24 cellular contexts compared by ENCODE assay signal in genomic region chr5:140236896-140237598, GRCh38.
DNase-seq lines count a peak whose midpoint lies in the region; ATAC-seq, FAIRE-seq and TF ChIP-seq lines count a peak whose summit lies in the region.
"Had no signal": no experiment of that assay in that cellular context is flagged by ENCODE, and none has a peak within 500 bp of the region (broad histone marks: within the 10 kb centered on the region; RNA-seq: fewer than 3 reads in every experiment).

No MANE protein-coding gene starts in this region.

- H3K36me3 Mint-ChIP-seq in stimulated activated memory B cell treated with anti-CD40 and anti-IgM and Interleukin-4, amounts not matched to agents 10 μg/mL and 1 μg/mL and 100 μg/mL, for 72 hours: peaks cover 4% of the 10 kb centered on the region
- H3K36me3 Mint-ChIP-seq: activated CD8-positive, alpha-beta memory T cell treated with anti-CD3 and anti-CD28 coated beads, Interleukin-2, amount 10 ng/mL, durations not matched to agents 7 days and 5 days had no signal

- peaks cover 26 to 54% (median 39%) of the 10 kb centered on the region in 10 experiments for H3K4me1 ChIP-seq in BLaER1 treated with 17β-estradiol and CSF1 and Interleukin-3, amounts not matched to agents 10 nM and 100 nM
- peaks cover 67 to 87% of the 10 kb centered on the region in 2 donors for H3K4me1 ChIP-seq in gastrocnemius medialis

- peaks cover 5% of the 10 kb centered on the region for H3K4me1 Mint-ChIP-seq in stimulated activated memory B cell treated with anti-CD40 and anti-IgM and Interleukin-4, amounts not matched to agents 10 μg/mL and 1 μg/mL and 100 μg/mL, for 72 hours
- H3K4me1 Mint-ChIP-seq: activated CD8-positive, alpha-beta memory T cell treated with anti-CD3 and anti-CD28 coated beads, Interleukin-2, amount 10 ng/mL, durations not matched to agents 7 days and 5 days had no signal

- no peak for TF ChIP-seq CTCF in gastrocnemius medialis (IDR thresholded peaks at IDR 0.05 in 4 of 5, conservative IDR thresholded peaks at IDR 0.05 in 1 of 5)

- DNase-seq in GM12892 (ENCODE audit: insufficient read length) (no peak), epithelial cell of prostate (ENCODE audit: low read depth, low spot score) (peak; percentile 60), gastrocnemius medialis (no peak), NCI-H2227 (lab: John Stamatoyannopoulos, UW; ENCODE audit: unreplicated experiment) (no peak), H7 (no peak)
- DNase-seq in activated CD4-positive, CD25-positive, alpha-beta regulatory T cell treated with anti-CD3 and anti-CD28 coated beads, Interleukin-2, amount 50 U/mL, for 72 hours: no peak
- DNase-seq: ACHN; activated CD4-positive, alpha-beta T cell treated with anti-CD3 and anti-CD28 coated beads, Interleukin-2, amount 50 U/mL, for 1 hour; activated CD8-positive, alpha-beta memory T cell treated with anti-CD3 and anti-CD28 coated beads, Interleukin-2, amount 10 ng/mL, durations not matched to agents 7 days and 5 days; activated naive CD4-positive, alpha-beta T cell treated with anti-CD3 and anti-CD28 coated beads for 36 hours; body of pancreas; COR-L47; DMS79 treated with DMSO at 0.1 percent for 48 hours; heart left ventricle; Kasumi-1; NCI-H69; T1000; transverse colon had no signal

- no peak overlapping the region for H3K4me3 ChIP-seq in BLaER1 treated with 17β-estradiol and CSF1 and Interleukin-3, amounts not matched to agents 10 nM and 100 nM
- H3K4me3 ChIP-seq in gastrocnemius medialis: no peak overlapping the region
- no peak overlapping the region for H3K4me3 ChIP-seq in H7 (ENCODE audit: insufficient read depth, low read depth, low read length)
- H3K4me3 ChIP-seq: adrenal gland, body of pancreas, heart left ventricle, transverse colon had no signal

- no peak overlapping the region for H3K4me3 Mint-ChIP-seq in stimulated activated memory B cell treated with anti-CD40 and anti-IgM and Interleukin-4, amounts not matched to agents 10 μg/mL and 1 μg/mL and 100 μg/mL, for 72 hours
- H3K4me3 Mint-ChIP-seq: activated CD8-positive, alpha-beta memory T cell treated with anti-CD3 and anti-CD28 coated beads, Interleukin-2, amount 10 ng/mL, durations not matched to agents 7 days and 5 days; activated naive CD4-positive, alpha-beta T cell treated with anti-CD3 and anti-CD28 coated beads for 36 hours had no signal

- H3K4me2 ChIP-seq in BLaER1 treated with 17β-estradiol and CSF1 and Interleukin-3, amounts not matched to agents 10 nM and 100 nM: peak overlapping the region in 6 of 11 experiments; percentile 56 to 67 (median 62); a peak in 7 of 22 replicates

- H3K27ac ChIP-seq in BLaER1 treated with 17β-estradiol and CSF1 and Interleukin-3, amounts not matched to agents 10 nM and 100 nM: peak overlapping the region in 5 of 11 experiments; percentile 5 to 68 (median 49); a peak in 5 of 22 replicates
- peak overlapping the region; percentile 66 for H3K27ac ChIP-seq in epithelial cell of prostate
- peak overlapping the region; percentile 20 to 93 (median 92) for H3K27ac ChIP-seq in gastrocnemius medialis
- H3K27ac ChIP-seq: body of pancreas had no signal

- no peaks in the 10 kb centered on the region for H3K9me3 Mint-ChIP-seq in stimulated activated memory B cell treated with anti-CD40 and anti-IgM and Interleukin-4, amounts not matched to agents 10 μg/mL and 1 μg/mL and 100 μg/mL, for 72 hours
- H3K9me3 Mint-ChIP-seq: activated naive CD4-positive, alpha-beta T cell treated with anti-CD3 and anti-CD28 coated beads for 36 hours had no signal

- H4K20me1 ChIP-seq in BLaER1 treated with 17β-estradiol and CSF1 and Interleukin-3, amounts not matched to agents 10 nM and 100 nM: peaks cover 0 to 78% (median 0%) of the 10 kb centered on the region in 11 experiments; a peak in 7 of 22 replicates

- no peaks in the 10 kb centered on the region for H3K9me3 ChIP-seq in BLaER1 treated with 17β-estradiol and CSF1 and Interleukin-3, amounts not matched to agents 10 nM and 100 nM (replicated peaks in 1 of 11)
- H3K9me3 ChIP-seq in gastrocnemius medialis: no peaks in the 10 kb centered on the region
- H3K9me3 ChIP-seq: adrenal gland, body of pancreas, heart left ventricle, transverse colon had no signal

- TF ChIP-seq POLR2A in GM12892 (IDR thresholded peaks at IDR 0.05; ENCODE audit: low read depth, low read length): no peak
- TF ChIP-seq POLR2A in gastrocnemius medialis (IDR thresholded peaks at IDR 0.05): no peak

- FAIRE-seq in GM12892 (lab: Jason Lieb, UNC): peak; percentile 21
- FAIRE-seq: endothelial cell of umbilical vein, GM18507 had no signal

- peaks cover 0 to 1% (median 0%) of the 10 kb centered on the region in 11 experiments; a peak in 2 of 22 replicates for H3K36me3 ChIP-seq in BLaER1 treated with 17β-estradiol and CSF1 and Interleukin-3, amounts not matched to agents 10 nM and 100 nM
- H3K36me3 ChIP-seq in gastrocnemius medialis (no peaks in the 10 kb centered on the region), H7 (replicated peaks; ENCODE audit: control insufficient read depth, insufficient read depth, low read length) (no peaks in the 10 kb centered on the region)
- H3K36me3 ChIP-seq: adrenal gland, heart left ventricle, transverse colon had no signal

- no peaks in the 10 kb centered on the region for H3K27me3 ChIP-seq in BLaER1 treated with 17β-estradiol and CSF1 and Interleukin-3, amounts not matched to agents 10 nM and 100 nM
- H3K27me3 ChIP-seq in gastrocnemius medialis (no peaks in the 10 kb centered on the region), H7 (ENCODE audit: control insufficient read depth, insufficient read depth, low read length) (no peaks in the 10 kb centered on the region)
- H3K27me3 ChIP-seq: adrenal gland, body of pancreas, heart left ventricle, transverse colon had no signal

- H3K27me3 Mint-ChIP-seq in stimulated activated memory B cell treated with anti-CD40 and anti-IgM and Interleukin-4, amounts not matched to agents 10 μg/mL and 1 μg/mL and 100 μg/mL, for 72 hours: no peaks in the 10 kb centered on the region
- H3K27me3 Mint-ChIP-seq: activated CD8-positive, alpha-beta memory T cell treated with anti-CD3 and anti-CD28 coated beads, Interleukin-2, amount 10 ng/mL, durations not matched to agents 7 days and 5 days had no signal

- intact Hi-C loops in gastrocnemius medialis (cut with DNase I; ENCODE audit: low total_unique reads): no loop called here

- no peak overlapping the region for H3K9ac ChIP-seq in BLaER1 treated with 17β-estradiol and CSF1 and Interleukin-3, amounts not matched to agents 10 nM and 100 nM

- in situ Hi-C loops in gastrocnemius medialis (cut with MboI; ENCODE audit: low sequenced_read_pairs in 4 of 4): loop anchor here in 1 of 4 donors (25.0 kb wide), 1 partner anchor 325 kb away; the partner anchor contains the start of genes APBB3, SLC35A4 and SRA1

- no peak overlapping the region for H3K27ac Mint-ChIP-seq in stimulated activated memory B cell treated with anti-CD40 and anti-IgM and Interleukin-4, amounts not matched to agents 10 μg/mL and 1 μg/mL and 100 μg/mL, for 72 hours
- H3K27ac Mint-ChIP-seq: activated CD8-positive, alpha-beta memory T cell treated with anti-CD3 and anti-CD28 coated beads, Interleukin-2, amount 10 ng/mL, durations not matched to agents 7 days and 5 days; activated naive CD4-positive, alpha-beta T cell treated with anti-CD3 and anti-CD28 coated beads for 36 hours had no signal

- ATAC-seq in gastrocnemius medialis: no peak
- no peak for ATAC-seq in stimulated activated memory B cell treated with anti-CD40 and anti-IgM and Interleukin-4, amounts not matched to agents 10 μg/mL and 1 μg/mL and 100 μg/mL, for 72 hours
- ATAC-seq: activated CD8-positive, alpha-beta memory T cell treated with anti-CD3 and anti-CD28 coated beads, Interleukin-2, amount 10 ng/mL, durations not matched to agents 7 days and 5 days; body of pancreas; heart left ventricle; Panc1 had no signal
